ENCODE assay signal across 8 cellular contexts in the genomic region with DNA sequence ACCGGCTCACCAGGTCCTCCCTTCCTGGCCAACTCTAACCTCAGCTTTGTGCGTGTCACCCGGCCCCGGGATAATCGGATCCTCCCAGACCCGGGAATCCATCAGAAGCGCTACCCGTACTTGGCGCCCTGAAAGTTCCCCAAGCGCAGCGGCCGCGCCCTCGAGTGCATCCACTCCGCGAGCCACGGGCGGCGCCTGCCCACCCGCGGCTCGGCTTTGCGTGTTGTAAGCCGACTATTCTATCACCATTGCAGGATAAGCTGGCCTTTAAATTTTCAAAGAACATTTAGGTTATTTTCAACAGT. TPM values are rescaled to one million over a fixed set of nuclear protein-coding genes. Genes with fewer than 3 reads are reported as not detected.
DNase-seq lines count a peak whose midpoint lies in the region; ATAC-seq and TF ChIP-seq lines count a peak whose summit lies in the region.

No MANE protein-coding gene starts in this region.

- H3K4me1 ChIP-seq in heart right ventricle (peaks cover 0 to 28% (median 12%) of the 10 kb centered on the region in 9 donors), rectal smooth muscle tissue (ENCODE audit: control insufficient read depth, insufficient read depth, low read length) (no peaks in the 10 kb centered on the region)

- H3K27me3 ChIP-seq in heart right ventricle = peaks cover 0 to 24% (median 0%) of the 10 kb centered on the region in 7 donors
- no peaks in the 10 kb centered on the region for H3K27me3 ChIP-seq in rectal smooth muscle tissue (ENCODE audit: control insufficient read depth, insufficient read depth, low read length)

- H3K9ac ChIP-seq in rectal smooth muscle tissue (ENCODE audit: low read length) = peak overlapping the region; percentile 35

- no peaks in the 10 kb centered on the region for H3K9me3 ChIP-seq in heart right ventricle

- no peak for DNase-seq in activated T-helper 2 cell treated with anti-CD3 and anti-CD28 coated beads, Interferon-gamma antibody, Interleukin-2, Interleukin-4, amounts not matched to agents 10 μg/mL and 5 μg/mL and 100 μg/mL, durations not matched to agents 14 hours and 24 hours and 36 hours (ENCODE audit: low spot score)
- DNase-seq in heart right ventricle = peak; percentile 61 to 65
- no peak for DNase-seq in cerebellar cortex (ENCODE audit: low spot score)
- DNase-seq in HuH-7.5 (ENCODE audit: low spot score) = no peak

- peak; percentile 6 for ATAC-seq in GM21825 (IDR thresholded peaks at IDR 0.05; ENCODE audit: unreplicated experiment)
- ATAC-seq in heart right ventricle = peak; percentile 24 to 63 (median 58)
- no peak for ATAC-seq in GM19351 (IDR thresholded peaks at IDR 0.05; ENCODE audit: unreplicated experiment)
- no peak for ATAC-seq in HG03280 (IDR thresholded peaks at IDR 0.05; ENCODE audit: unreplicated experiment)

- 25 to 33% methylated on average over 24 of the region's 24 CpGs for WGBS in heart right ventricle, 2 donors

- peak overlapping the region; percentile 89 for H3K4me3 Mint-ChIP-seq in activated T-helper 2 cell treated with anti-CD3 and anti-CD28 coated beads, Interferon-gamma antibody, Interleukin-2, Interleukin-4, amounts not matched to agents 10 μg/mL and 5 μg/mL and 100 μg/mL, durations not matched to agents 14 hours and 24 hours and 36 hours (ENCODE audit: low read depth)

- peak overlapping the region; percentile 84 for H3K27ac Mint-ChIP-seq in activated T-helper 2 cell treated with anti-CD3 and anti-CD28 coated beads, Interferon-gamma antibody, Interleukin-2, Interleukin-4, amounts not matched to agents 10 μg/mL and 5 μg/mL and 100 μg/mL, durations not matched to agents 14 hours and 24 hours and 36 hours

- intact Hi-C loops in activated T-helper 2 cell treated with anti-CD3 and anti-CD28 coated beads, Interferon-gamma antibody, Interleukin-2, Interleukin-4, amounts not matched to agents 10 μg/mL and 5 μg/mL and 100 μg/mL, durations not matched to agents 14 hours and 24 hours and 36 hours (cut with micrococcal nuclease) = loop anchor here (2.0 to 5.0 kb wide), 3 partner anchors 183 to 844 kb away; a partner anchor contains a TSS
- intact Hi-C loops in heart right ventricle (cut with DNase I) = loop anchor here in 8 of 10 donors (2.0 to 10.0 kb wide), 13 partner anchors 23 to 841 kb away; a partner anchor contains a TSS

- H3K27me3 Mint-ChIP-seq in activated T-helper 2 cell treated with anti-CD3 and anti-CD28 coated beads, Interferon-gamma antibody, Interleukin-2, Interleukin-4, amounts not matched to agents 10 μg/mL and 5 μg/mL and 100 μg/mL, durations not matched to agents 14 hours and 24 hours and 36 hours (ENCODE audit: low read depth) = peaks cover 30% of the 10 kb centered on the region

- H3K36me3 ChIP-seq in heart right ventricle (no peaks in the 10 kb centered on the region), rectal smooth muscle tissue (ENCODE audit: control insufficient read depth, insufficient read depth, low read length) (no peaks in the 10 kb centered on the region)

- no peaks in the 10 kb centered on the region for H3K9me3 Mint-ChIP-seq in activated T-helper 2 cell treated with anti-CD3 and anti-CD28 coated beads, Interferon-gamma antibody, Interleukin-2, Interleukin-4, amounts not matched to agents 10 μg/mL and 5 μg/mL and 100 μg/mL, durations not matched to agents 14 hours and 24 hours and 36 hours

- peaks cover 17% of the 10 kb centered on the region for H3K36me3 Mint-ChIP-seq in activated T-helper 2 cell treated with anti-CD3 and anti-CD28 coated beads, Interferon-gamma antibody, Interleukin-2, Interleukin-4, amounts not matched to agents 10 μg/mL and 5 μg/mL and 100 μg/mL, durations not matched to agents 14 hours and 24 hours and 36 hours (ENCODE audit: low read depth)

- H3K4me3 ChIP-seq in heart right ventricle (peak overlapping the region in 9 of 10 donors; percentile 56 to 85 (median 78)), rectal smooth muscle tissue (ENCODE audit: low read length) (peak overlapping the region; percentile 90)

- H3K27ac ChIP-seq in heart right ventricle = peak overlapping the region; percentile 96 to 99 (median 98)
- H3K27ac ChIP-seq in rectal smooth muscle tissue (ENCODE audit: low read depth, low read length) = peak overlapping the region; percentile 97

- peaks cover 15% of the 10 kb centered on the region for H3K4me1 Mint-ChIP-seq in activated T-helper 2 cell treated with anti-CD3 and anti-CD28 coated beads, Interferon-gamma antibody, Interleukin-2, Interleukin-4, amounts not matched to agents 10 μg/mL and 5 μg/mL and 100 μg/mL, durations not matched to agents 14 hours and 24 hours and 36 hours (ENCODE audit: low read depth)

- TF ChIP-seq CTCF in heart right ventricle (IDR thresholded peaks at IDR 0.05) = peak in 3 of 9 donors; percentile 9 to 26 (median 11)

RNA-seq across cellular contexts. Expression of a gene that starts 35.7 kb away (rescaled TPM):
- not detected in 2 replicates for total RNA-seq in activated T-helper 2 cell treated with anti-CD3 and anti-CD28 coated beads, Interferon-gamma antibody, Interleukin-2, Interleukin-4, amounts not matched to agents 10 μg/mL and 5 μg/mL and 100 μg/mL, durations not matched to agents 14 hours and 24 hours and 36 hours
- not detected for total RNA-seq in heart right ventricle
- not detected for polyA plus RNA-seq in heart right ventricle

Comparison
In these comparisons a context has a peak if more than half of its experiments do, and no peak if none do; other contexts are left out.
1. ATAC-seq: peak in GM21825 (single experiment) and heart right ventricle (8 of 8); none in GM19351 (single experiment) and HG03280 (single experiment).
2. DNase-seq: peak in heart right ventricle (2 of 2); none in activated T-helper 2 cell treated with anti-CD3 and anti-CD28 coated beads, Interferon-gamma antibody, Interleukin-2, Interleukin-4, amounts not matched to agents 10 μg/mL and 5 μg/mL and 100 μg/mL, durations not matched to agents 14 hours and 24 hours and 36 hours (single experiment), cerebellar cortex (single experiment) and HuH-7.5 (single experiment).